18 cellular contexts compared by ENCODE assay signal in genomic region chr21:29601072-29601471, GRCh38.
A peak's percentile ranks its signal among the peaks of the same experiment; 100 is the strongest.
DNase-seq lines count a peak whose midpoint lies in the region; ATAC-seq, FAIRE-seq and TF ChIP-seq lines count a peak whose summit lies in the region.
"Had no signal": no experiment of that assay in that cellular context is flagged by ENCODE, and none has a peak within 500 bp of the region (broad histone marks: within the 10 kb centered on the region; RNA-seq: fewer than 3 reads in every experiment).

No MANE protein-coding gene starts in this region.

- H3K4me1 ChIP-seq in HepG2 (ENCODE audit: insufficient read depth, low read length): no peaks in the 10 kb centered on the region
- no peaks in the 10 kb centered on the region for H3K4me1 ChIP-seq in right lobe of liver
- H3K4me1 ChIP-seq in K562 (replicated peaks in 1 of 2; ENCODE audit: control insufficient read depth in 2 of 2, insufficient read depth in 2 of 2, low read length in 2 of 2): no peaks in the 10 kb centered on the region

- TF ChIP-seq EP300 in HepG2 (IDR thresholded peaks at IDR 0.05; ENCODE audit: low read depth in 2 of 2, low read length in 2 of 2) (no peak), HepG2 (CRISPR knock-in tag; IDR thresholded peaks at IDR 0.05; ENCODE audit: borderline replicate concordance) (no peak), K562 (IDR thresholded peaks at IDR 0.05; ENCODE audit: low read length) (no peak)

- H3K9me1 ChIP-seq in K562 (ENCODE audit: control insufficient read depth, insufficient read depth, low read length): no peaks in the 10 kb centered on the region

- H3K4me3 ChIP-seq in HepG2 (replicated peaks in 1 of 3; ENCODE audit: insufficient read depth in 1 of 3, low read depth in 2 of 3, low read length in 3 of 3) (no peak overlapping the region), right lobe of liver (no peak overlapping the region), K562 (no peak overlapping the region)
- H3K4me3 ChIP-seq: GM23248 had no signal

- BruUV-seq in HepG2 (replicated peaks; lab: Mats Ljungman, UMichigan) (no TSS peak), K562 (replicated peaks; lab: Mats Ljungman, UMichigan) (no TSS peak)

- CTCF ChIA-PET in HepG2 (lab: Yijun Ruan, JAX; ENCODE audit: low intra/inter-chr PET ratio, low total read pairs) (no interaction called here), K562 (lab: Yijun Ruan, JAX; ENCODE audit: low intra/inter-chr PET ratio) (no interaction called here)

- H3K4me2 ChIP-seq in HepG2 (ENCODE audit: low read depth, low read length) (no peak overlapping the region), K562 (ENCODE audit: insufficient read depth, low read length) (no peak overlapping the region)

- DNase-seq in HepG2 (ENCODE audit: low spot score) (no peak), right lobe of liver (no peak), NCI-H345 treated with DMSO at 0.1 percent for 48 hours (lab: John Stamatoyannopoulos, UW; ENCODE audit: unreplicated experiment) (peak; percentile 76), K562 (ENCODE audit: extremely low read depth in 1 of 4, low spot score in 3 of 4) (no peak), NCI-H1105 treated with DMSO at 0.1 percent for 48 hours (lab: John Stamatoyannopoulos, UW) (no peak)
- no peak for DNase-seq in activated naive CD4-positive, alpha-beta T cell treated with anti-CD3 and anti-CD28 coated beads, Interleukin-2, amount 50 U/mL, for 16 hours
- DNase-seq: C1 segment of cervical spinal cord; Calu3; CD4-positive, alpha-beta T cell; DMS 273 treated with DMSO at 0.1 percent for 48 hours; DMS79 treated with DMSO at 0.1 percent for 48 hours; EL; GM23248; H7 had no signal

- TF ChIP-seq POLR2A in HepG2 (IDR thresholded peaks at IDR 0.05; ENCODE audit: insufficient read depth in 1 of 2, low read depth in 2 of 2, low read length in 2 of 2) (no peak), right lobe of liver (IDR thresholded peaks at IDR 0.05) (no peak), K562 (conservative IDR thresholded peaks at IDR 0.05) (no peak)

- no peaks in the 10 kb centered on the region for H3K79me2 ChIP-seq in HepG2 (ENCODE audit: insufficient read depth, low read length)
- H3K79me2 ChIP-seq in K562 (ENCODE audit: control insufficient read depth, insufficient read depth, low read length): no peaks in the 10 kb centered on the region

- H3K27ac ChIP-seq in HepG2 (ENCODE audit: extremely low read length, insufficient read depth, low read length) (no peak overlapping the region), right lobe of liver (no peak overlapping the region), K562 (ENCODE audit: extremely low read depth, low read depth, low read length) (no peak overlapping the region)
- H3K27ac ChIP-seq: GM23248 had no signal

- in situ Hi-C loops in HepG2 (cut with HindIII; ENCODE audit: extremely low pct_ligation_motif_present, low pct_unique_long_range_greater_than_20kb) (no loop called here), K562 (cut with MboI) (no loop called here)

- intact Hi-C loops in HepG2 (cut with micrococcal nuclease; ENCODE audit: unreplicated experiment) (no loop called here), right lobe of liver (cut with DNase I) (no loop called here), K562 (cut with micrococcal nuclease) (no loop called here)

- ATAC-seq in HepG2: no peak
- no peak for ATAC-seq in right lobe of liver
- ATAC-seq in K562: peak; percentile 55
- ATAC-seq in HG03439 (IDR thresholded peaks at IDR 0.05; ENCODE audit: unreplicated experiment): no peak

- no peak for TF ChIP-seq RAD21 in HepG2 (CRISPR knock-in tag; IDR thresholded peaks at IDR 0.05)
- no peak for TF ChIP-seq RAD21 in K562 (CRISPR knock-in tag; conservative IDR thresholded peaks at IDR 0.05 in 1 of 2, IDR thresholded peaks at IDR 0.05 in 1 of 2)

- H3K27me3 ChIP-seq in HepG2 (ENCODE audit: control insufficient read depth in 1 of 2, insufficient read depth in 2 of 2, low read length in 2 of 2) (no peaks in the 10 kb centered on the region), right lobe of liver (no peaks in the 10 kb centered on the region), K562 (ENCODE audit: control insufficient read depth in 2 of 2, insufficient read depth in 2 of 2, low read length in 2 of 2) (no peaks in the 10 kb centered on the region)

- WGBS in HepG2 (ENCODE audit: low lambda C conversion rate): 3% methylated on average over 4 of the region's 4 CpGs
- 89% methylated on average over 3 of the region's 4 CpGs for WGBS in right lobe of liver (ENCODE audit: insufficient coverage, low coverage, low lambda C conversion rate, missing lambda C conversion rate)
- WGBS in K562 (ENCODE audit: insufficient coverage, low coverage, missing lambda C conversion rate): 58% methylated on average over 4 of the region's 4 CpGs

- TF ChIP-seq CTCF in HepG2 (CRISPR knock-in tag; IDR thresholded peaks at IDR 0.05) (no peak), right lobe of liver (IDR thresholded peaks at IDR 0.05) (no peak), K562 (IDR thresholded peaks at IDR 0.05 in 2 of 3, conservative IDR thresholded peaks at IDR 0.05 in 1 of 3; ENCODE audit: insufficient read depth in 2 of 3, low read depth in 1 of 3, low read length in 3 of 3) (no peak)

- no peak overlapping the region for H2AFZ ChIP-seq in HepG2 (ENCODE audit: low read length)
- 0 out of 2 replicates have a peak overlapping the region, but pooled peaks have one; percentile 3 for H2AFZ ChIP-seq in K562 (ENCODE audit: low read depth, low read length)
- H2AFZ ChIP-seq: GM23248 had no signal

- H3K9ac ChIP-seq in HepG2 (ENCODE audit: insufficient read depth, low read depth, low read length) (no peak overlapping the region), K562 (ENCODE audit: insufficient read depth in 1 of 2, low read depth in 2 of 2, low read length in 2 of 2) (no peak overlapping the region)
- H3K9ac ChIP-seq: GM23248 had no signal

- POLR2A ChIA-PET in HepG2 (lab: Yijun Ruan, JAX) (no interaction called here), K562 (lab: Yijun Ruan, JAX) (no interaction called here)

- H4K20me1 ChIP-seq in HepG2 (ENCODE audit: insufficient read depth, low read length) (no peaks in the 10 kb centered on the region), K562 (replicated peaks; ENCODE audit: control insufficient read depth, insufficient read depth, low read length) (no peaks in the 10 kb centered on the region)

- H3K9me3 ChIP-seq in HepG2 (ENCODE audit: low read length): no peaks in the 10 kb centered on the region
- H3K9me3 ChIP-seq in right lobe of liver: no peaks in the 10 kb centered on the region
- H3K9me3 ChIP-seq in K562 (replicated peaks; ENCODE audit: control insufficient read depth, insufficient read depth, low read depth, low read length): no peaks in the 10 kb centered on the region

- H3K36me3 ChIP-seq in HepG2 (replicated peaks in 1 of 2; ENCODE audit: control insufficient read depth in 1 of 2, insufficient read depth in 2 of 2, low read length in 2 of 2) (no peaks in the 10 kb centered on the region), right lobe of liver (no peaks in the 10 kb centered on the region), K562 (ENCODE audit: control insufficient read depth, insufficient read depth, low read length) (no peaks in the 10 kb centered on the region)

- no peak for FAIRE-seq in HepG2 (lab: Jason Lieb, UNC)
- FAIRE-seq in K562 (lab: Jason Lieb, UNC): no peak
- FAIRE-seq: A204.1, G401.6, GM12891 had no signal

TF ChIP-seq in HepG2, 621 proteins besides CTCF, POLR2A, EP300 and RAD21:
- TF ChIP-seq, protein P1, sequence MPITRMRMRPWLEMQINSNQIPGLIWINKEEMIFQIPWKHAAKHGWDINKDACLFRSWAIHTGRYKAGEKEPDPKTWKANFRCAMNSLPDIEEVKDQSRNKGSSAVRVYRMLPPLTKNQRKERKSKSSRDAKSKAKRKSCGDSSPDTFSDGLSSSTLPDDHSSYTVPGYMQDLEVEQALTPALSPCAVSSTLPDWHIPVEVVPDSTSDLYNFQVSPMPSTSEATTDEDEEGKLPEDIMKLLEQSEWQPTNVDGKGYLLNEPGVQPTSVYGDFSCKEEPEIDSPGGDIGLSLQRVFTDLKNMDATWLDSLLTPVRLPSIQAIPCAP (CRISPR knock-in tag; IDR thresholded peaks at IDR 0.05; ENCODE audit: low read depth): no peak
- TF ChIP-seq ATF7 (IDR thresholded peaks at IDR 0.05): 0 out of 2 replicates have a peak, but pooled peaks have one; percentile 13
- TF ChIP-seq ATF7 (CRISPR knock-in tag; IDR thresholded peaks at IDR 0.05): no peak

TF ChIP-seq in K562, 482 proteins besides CTCF, POLR2A, EP300 and RAD21:
- TF ChIP-seq ZNF589 (CRISPR knock-in tag; IDR thresholded peaks at IDR 0.05; ENCODE audit: low read depth) (no peak), KLF13 (tag; IDR thresholded peaks at IDR 0.05; ENCODE audit: borderline replicate concordance, low read depth) (no peak)
- TF ChIP-seq, protein P2, sequence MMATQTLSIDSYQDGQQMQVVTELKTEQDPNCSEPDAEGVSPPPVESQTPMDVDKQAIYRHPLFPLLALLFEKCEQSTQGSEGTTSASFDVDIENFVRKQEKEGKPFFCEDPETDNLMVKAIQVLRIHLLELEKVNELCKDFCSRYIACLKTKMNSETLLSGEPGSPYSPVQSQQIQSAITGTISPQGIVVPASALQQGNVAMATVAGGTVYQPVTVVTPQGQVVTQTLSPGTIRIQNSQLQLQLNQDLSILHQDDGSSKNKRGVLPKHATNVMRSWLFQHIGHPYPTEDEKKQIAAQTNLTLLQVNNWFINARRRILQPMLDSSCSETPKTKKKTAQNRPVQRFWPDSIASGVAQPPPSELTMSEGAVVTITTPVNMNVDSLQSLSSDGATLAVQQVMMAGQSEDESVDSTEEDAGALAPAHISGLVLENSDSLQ (IDR thresholded peaks at IDR 0.05): peak; percentile 38
- TF ChIP-seq, protein P3, sequence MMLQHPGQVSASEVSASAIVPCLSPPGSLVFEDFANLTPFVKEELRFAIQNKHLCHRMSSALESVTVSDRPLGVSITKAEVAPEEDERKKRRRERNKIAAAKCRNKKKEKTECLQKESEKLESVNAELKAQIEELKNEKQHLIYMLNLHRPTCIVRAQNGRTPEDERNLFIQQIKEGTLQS (IDR thresholded peaks at IDR 0.05): peak; percentile 71
- TF ChIP-seq, protein P3 (CRISPR knock-in tag; conservative IDR thresholded peaks at IDR 0.05): no peak
